26 cellular contexts compared by ENCODE assay signal in genomic region chr5:151454889-151455288, GRCh38.
"Had no signal": no experiment of that assay in that cellular context is flagged by ENCODE, and none has a peak within 500 bp of the region (broad histone marks: within the 10 kb centered on the region; RNA-seq: fewer than 3 reads in every experiment).

No MANE protein-coding gene starts in this region.

- H3K27me3 Mint-ChIP-seq: activated CD4-positive, alpha-beta memory T cell treated with anti-CD3 and anti-CD28 coated beads, Interleukin-2, amount 10 ng/mL, durations not matched to agents 7 days and 5 days; activated CD4-positive, alpha-beta T cell treated with anti-CD3 and anti-CD28 coated beads for 36 hours; activated CD4-positive, alpha-beta T cell treated with anti-CD3 and anti-CD28 coated beads, Interleukin-2, amount 10 ng/mL, durations not matched to agents 24 days and 14 days; activated naive CD8-positive, alpha-beta T cell; activated T-cell treated with anti-CD3 and anti-CD28 coated beads, Interleukin-2, amount 50 U/mL, for 24 hours; effector memory CD8-positive, alpha-beta T cell; T-helper 17 cell had no signal

- ATAC-seq: activated CD4-positive, alpha-beta T cell treated with anti-CD3 and anti-CD28 coated beads for 36 hours; activated T-cell treated with anti-CD3 and anti-CD28 coated beads, Interleukin-2, amount 50 U/mL, for 72 hours; body of pancreas; effector memory CD8-positive, alpha-beta T cell; foreskin keratinocyte; gastroesophageal sphincter; T-helper 17 cell had no signal

- H3K4me3 ChIP-seq: body of pancreas, colonic mucosa, esophagus muscularis mucosa, gastroesophageal sphincter, heart left ventricle had no signal

- H3K4me1 ChIP-seq: foreskin keratinocyte had no signal

- H3K27me3 ChIP-seq: body of pancreas, colonic mucosa, esophagus muscularis mucosa, foreskin keratinocyte, gastroesophageal sphincter, heart left ventricle had no signal

- H3K27ac ChIP-seq: body of pancreas, esophagus muscularis mucosa, foreskin keratinocyte, gastroesophageal sphincter, heart left ventricle had no signal

- H3K9me3 Mint-ChIP-seq: activated CD4-positive, alpha-beta memory T cell treated with anti-CD3 and anti-CD28 coated beads, Interleukin-2, amount 10 ng/mL, durations not matched to agents 7 days and 5 days; activated CD4-positive, alpha-beta T cell treated with anti-CD3 and anti-CD28 coated beads, Interleukin-2, amount 10 ng/mL, durations not matched to agents 24 days and 14 days; activated T-cell treated with anti-CD3 and anti-CD28 coated beads, Interleukin-2, amount 50 U/mL, for 24 hours; activated T-cell treated with anti-CD3 and anti-CD28 coated beads, Interleukin-2, amount 50 U/mL, for 72 hours; effector memory CD8-positive, alpha-beta T cell; T-helper 2 cell treated with Interferon-gamma antibody and Interleukin-4, amounts not matched to agents 5 μg/mL and 100 μg/mL, for 36 hours had no signal

- H3K27ac Mint-ChIP-seq: activated CD4-positive, alpha-beta memory T cell treated with anti-CD3 and anti-CD28 coated beads, Interleukin-2, amount 10 ng/mL, durations not matched to agents 7 days and 5 days; activated CD4-positive, alpha-beta T cell treated with anti-CD3 and anti-CD28 coated beads for 36 hours; activated CD4-positive, alpha-beta T cell treated with anti-CD3 and anti-CD28 coated beads, Interleukin-2, amount 10 ng/mL, durations not matched to agents 24 days and 14 days; activated naive CD8-positive, alpha-beta T cell; activated T-cell treated with anti-CD3 and anti-CD28 coated beads, Interleukin-2, amount 50 U/mL, for 24 hours; activated T-cell treated with anti-CD3 and anti-CD28 coated beads, Interleukin-2, amount 50 U/mL, for 72 hours; effector memory CD8-positive, alpha-beta T cell; T-helper 17 cell; T-helper 2 cell treated with Interferon-gamma antibody and Interleukin-4, amounts not matched to agents 5 μg/mL and 100 μg/mL, for 36 hours had no signal

- H3K36me3 ChIP-seq: colonic mucosa had no signal

- H3K9me3 ChIP-seq: body of pancreas, colonic mucosa, esophagus muscularis mucosa, gastroesophageal sphincter, heart left ventricle had no signal

- H3K4me3 Mint-ChIP-seq: activated CD4-positive, alpha-beta memory T cell treated with anti-CD3 and anti-CD28 coated beads, Interleukin-2, amount 10 ng/mL, durations not matched to agents 7 days and 5 days; activated CD4-positive, alpha-beta T cell treated with anti-CD3 and anti-CD28 coated beads for 36 hours; activated CD4-positive, alpha-beta T cell treated with anti-CD3 and anti-CD28 coated beads, Interleukin-2, amount 10 ng/mL, durations not matched to agents 24 days and 14 days; activated naive CD8-positive, alpha-beta T cell; activated T-cell treated with anti-CD3 and anti-CD28 coated beads, Interleukin-2, amount 50 U/mL, for 24 hours; activated T-cell treated with anti-CD3 and anti-CD28 coated beads, Interleukin-2, amount 50 U/mL, for 72 hours; effector memory CD8-positive, alpha-beta T cell; T-helper 17 cell; T-helper 2 cell treated with Interferon-gamma antibody and Interleukin-4, amounts not matched to agents 5 μg/mL and 100 μg/mL, for 36 hours had no signal

- DNase-seq: activated CD4-positive, alpha-beta memory T cell treated with anti-CD3 and anti-CD28 coated beads, Interleukin-2, amount 10 ng/mL, durations not matched to agents 7 days and 5 days; activated CD4-positive, alpha-beta T cell treated with anti-CD3 and anti-CD28 coated beads for 36 hours; activated CD4-positive, alpha-beta T cell treated with anti-CD3 and anti-CD28 coated beads, Interleukin-2, amount 10 ng/mL, durations not matched to agents 24 days and 14 days; activated CD4-positive, CD25-positive, alpha-beta regulatory T cell; activated CD4-positive, CD25-positive, alpha-beta regulatory T cell treated with anti-CD3 and anti-CD28 coated beads, Interleukin-2, amount 50 U/mL, for 72 hours; activated CD8-positive, alpha-beta memory T cell treated with anti-CD3 and anti-CD28 coated beads, Interleukin-2, amount 50 U/mL, for 48 hours; activated gamma-delta T cell treated with Interleukin-2 at 50 U/mL for 16 hours; activated naive CD4-positive, alpha-beta T cell treated with anti-CD3 and anti-CD28 coated beads, Interleukin-2, amount 50 U/mL, for 16 hours; activated naive CD4-positive, alpha-beta T cell treated with Interleukin-2 at 50 U/mL for 16 hours; activated T-cell treated with anti-CD3 and anti-CD28 coated beads for 4 hours; activated T-cell treated with anti-CD3 and anti-CD28 coated beads, Interleukin-2, amount 50 U/mL, for 24 hours; activated T-cell treated with anti-CD3 and anti-CD28 coated beads, Interleukin-2, amount 50 U/mL, for 72 hours; amniotic stem cell; aorta; body of pancreas; effector memory CD8-positive, alpha-beta T cell; foreskin keratinocyte; heart left ventricle; T-helper 1 cell; T-helper 17 cell; T1000 had no signal
